Comparison of ENCODE assay signal across 1 cellular context in genomic region chr10:97682042-97682441, GRCh38.
TF ChIP-seq lines count a peak whose summit lies in the region.

No MANE protein-coding gene starts in this region.

TF ChIP-seq in IMR-90, 13 proteins besides CTCF, POLR2A, EP300 and RAD21:
- TF ChIP-seq CHD1 (IDR thresholded peaks at IDR 0.05; ENCODE audit: low read depth, low read length) (no peak), ELK1 (IDR thresholded peaks at IDR 0.05; ENCODE audit: borderline replicate concordance, low read depth, low read length) (no peak), SMC3 (IDR thresholded peaks at IDR 0.05; ENCODE audit: low read depth, low read length) (no peak), FOS (IDR thresholded peaks at IDR 0.05; ENCODE audit: low read depth, low read length) (no peak), USF2 (IDR thresholded peaks at IDR 0.05; ENCODE audit: low read depth, low read length) (no peak), RCOR1 (IDR thresholded peaks at IDR 0.05; ENCODE audit: insufficient replicate concordance, low read length) (no peak), MAFK (IDR thresholded peaks at IDR 0.05; ENCODE audit: low read depth, low read length) (no peak), NFE2L2 (IDR thresholded peaks at IDR 0.05; ENCODE audit: low read depth, low read length) (no peak), MXI1 (IDR thresholded peaks at IDR 0.05; ENCODE audit: borderline replicate concordance, low read depth, low read length) (no peak), MAZ (IDR thresholded peaks at IDR 0.05; ENCODE audit: borderline replicate concordance, low read depth, low read length) (no peak), RFX5 (IDR thresholded peaks at IDR 0.05; ENCODE audit: low read depth, low read length) (no peak), CEBPB (IDR thresholded peaks at IDR 0.05; ENCODE audit: low read depth, low read length) (no peak), BHLHE40 (IDR thresholded peaks at IDR 0.05; ENCODE audit: low read depth, low read length) (no peak)
